ENCODE assay signal across 8 cellular contexts in the genomic region with DNA sequence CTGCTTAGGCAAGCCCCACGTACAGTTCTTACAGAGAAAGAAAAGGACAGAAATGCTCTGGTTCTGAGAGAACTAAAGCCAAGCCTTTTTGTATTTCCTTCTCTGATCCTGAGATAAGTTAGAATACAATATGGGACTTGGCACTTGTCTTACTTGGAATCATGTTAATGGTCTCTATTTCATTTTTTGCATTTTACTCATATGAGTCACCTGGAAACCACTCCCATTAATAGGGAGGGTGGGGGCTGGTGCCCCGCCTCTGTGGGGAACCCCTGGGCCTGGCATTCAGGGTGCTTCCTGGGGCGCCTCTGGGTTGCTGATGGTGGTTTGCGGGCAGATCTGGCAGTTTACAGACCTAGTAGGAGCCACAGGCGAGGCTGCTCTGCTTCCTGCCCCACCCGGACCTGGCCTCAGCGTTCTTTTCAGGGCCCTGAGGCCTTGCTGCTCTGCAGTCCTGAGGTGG. TPM values are rescaled to one million over a fixed set of nuclear protein-coding genes. Genes with fewer than 3 reads are reported as not detected.
DNase-seq lines count a peak whose midpoint lies in the region; ATAC-seq lines count a peak whose summit lies in the region.
"Had no signal": no experiment of that assay in that cellular context is flagged by ENCODE, and none has a peak within 500 bp of the region (broad histone marks: within the 10 kb centered on the region; RNA-seq: fewer than 3 reads in every experiment).

No MANE protein-coding gene starts in this region.

- peak; percentile 24 for DNase-seq in NCI-H1048 (lab: John Stamatoyannopoulos, UW)
- DNase-seq in activated CD8-positive, alpha-beta memory T cell treated with anti-CD3 and anti-CD28 coated beads, Interleukin-2, amount 50 U/mL, for 4 hours = peak; percentile 88
- peak; percentile 55 for DNase-seq in left cardiac atrium
- DNase-seq in stimulated activated CD4-positive, alpha-beta T cell treated with anti-CD3 and anti-CD28 coated beads, TNF-alpha, amount 100 ng/mL, for 4 hours (ENCODE audit: low read depth in 3 of 3) = peak; percentile 47 to 85 (median 74)
- DNase-seq in NCI-H146 treated with DMSO at 0.1 percent for 48 hours (lab: John Stamatoyannopoulos, UW; ENCODE audit: unreplicated experiment) = no peak
- no peak for DNase-seq in NCI-H1436 treated with DMSO at 0.1 percent for 48 hours (lab: John Stamatoyannopoulos, UW)

- ATAC-seq in GM21576 (IDR thresholded peaks at IDR 0.05; ENCODE audit: unreplicated experiment) (peak; percentile 84), left cardiac atrium (peak; percentile 78 to 89)

- intact Hi-C loops in left cardiac atrium (cut with DNase I) = no loop called here

RNA-seq across cellular contexts. Expression of a gene that starts 26.7 kb away (rescaled TPM):
- 10 to 100 TPM; 13.3 to 15.1 TPM for total RNA-seq in left cardiac atrium

RNA-seq across cellular contexts. Expression of a gene that starts 32.9 kb away (rescaled TPM):
- total RNA-seq in left cardiac atrium = not detected
- total RNA-seq: T-helper 1 cell treated with Interleukin-12 subunit alpha and Interleukin-12 subunit beta and Interleukin-4 antibody, amounts not matched to agents 30 ng/mL and 1 ng/mL, for 36 hours had no signal

Comparison
In these comparisons a context has a peak if more than half of its experiments do, and no peak if none do; other contexts are left out.
1. DNase-seq: peak in NCI-H1048 (single experiment), activated CD8-positive, alpha-beta memory T cell treated with anti-CD3 and anti-CD28 coated beads, Interleukin-2, amount 50 U/mL, for 4 hours (single experiment), left cardiac atrium (single experiment) and stimulated activated CD4-positive, alpha-beta T cell treated with anti-CD3 and anti-CD28 coated beads, TNF-alpha, amount 100 ng/mL, for 4 hours (3 of 3); none in NCI-H146 treated with DMSO at 0.1 percent for 48 hours (single experiment) and NCI-H1436 treated with DMSO at 0.1 percent for 48 hours (single experiment).